ENCODE assay signal across 6 cellular contexts in genomic region chr22:18172776-18173175, GRCh38. TPM values are rescaled to one million over a fixed set of nuclear protein-coding genes. Genes with fewer than 3 reads are reported as not detected.
DNase-seq lines count a peak whose midpoint lies in the region; ATAC-seq and TF ChIP-seq lines count a peak whose summit lies in the region.
"Not testable (repeated sequence)": the region's sequence is repeated elsewhere in the genome, so short reads cannot be mapped to it uniquely, and the experiment has no call there.

No MANE protein-coding gene starts in this region.

- not testable (repeated sequence) for H3K9me1 ChIP-seq in IMR-90 (ENCODE audit: insufficient read depth, low read length)

- H3K4me2 ChIP-seq in BLaER1 (peak overlapping the region; percentile 54), IMR-90 (ENCODE audit: low read depth, low read length) (peak overlapping the region; percentile 87)
- H3K4me2 ChIP-seq in mesenchymal stem cell (ENCODE audit: low read length, poor library complexity, severe bottlenecking); smooth muscle cell: not testable (repeated sequence)

- H3K27ac Mint-ChIP-seq in central memory CD8-positive, alpha-beta T cell (ENCODE audit: low read depth), result peak overlapping the region; percentile 23
- not testable (repeated sequence) for H3K27ac Mint-ChIP-seq in endodermal cell

- H2AFZ ChIP-seq in IMR-90 (replicated peaks; ENCODE audit: low read length, poor library complexity), result peak overlapping the region; percentile 49
- H2AFZ ChIP-seq in mesenchymal stem cell (ENCODE audit: low read depth, low read length); smooth muscle cell (ENCODE audit: low read depth): not testable (repeated sequence)

- not testable (repeated sequence) for H3K27me3 ChIP-seq in BLaER1; IMR-90 (ENCODE audit: control insufficient read depth, insufficient read depth, low read length); endodermal cell (ENCODE audit: control insufficient read depth, insufficient read depth, low read length, poor library complexity, severe bottlenecking); mesenchymal stem cell (ENCODE audit: control insufficient read depth in 1 of 2, insufficient read depth in 1 of 2, low read length in 2 of 2); smooth muscle cell (ENCODE audit: low read depth)

- intact Hi-C loops in IMR-90 (cut with micrococcal nuclease), result not testable (repeated sequence)

- peak overlapping the region; percentile 96; the same call in 2 of the 3 replicates for H2BK15ac ChIP-seq in IMR-90 (ENCODE audit: low read depth, low read length)
- not testable (repeated sequence) for H2BK15ac ChIP-seq in mesenchymal stem cell (ENCODE audit: low read depth, poor library complexity, severe bottlenecking)

- H2AK9ac ChIP-seq in IMR-90 (replicated peaks; ENCODE audit: low read depth, low read length, poor library complexity), result not testable (repeated sequence)

- H3K23ac ChIP-seq in IMR-90 (ENCODE audit: low read depth, low read length), result peak overlapping the region; percentile 94
- H3K23ac ChIP-seq in mesenchymal stem cell (ENCODE audit: low read length in 2 of 2), result not testable (repeated sequence)

- H2BK120ac ChIP-seq in IMR-90 (ENCODE audit: low read depth, low read length), result peak overlapping the region; percentile 100
- H2BK120ac ChIP-seq in mesenchymal stem cell (ENCODE audit: low read depth, low read length), result not testable (repeated sequence)

- not testable (repeated sequence) for H3K4me1 Mint-ChIP-seq in central memory CD8-positive, alpha-beta T cell; endodermal cell

- H3K9me3 ChIP-seq in BLaER1; IMR-90 (ENCODE audit: control insufficient read depth, insufficient read depth, low read length); endodermal cell (ENCODE audit: control insufficient read depth, low read length); mesenchymal stem cell (ENCODE audit: control insufficient read depth, low read length); smooth muscle cell (replicated peaks; ENCODE audit: low read depth): not testable (repeated sequence)

- H4K8ac ChIP-seq in IMR-90 (ENCODE audit: low read depth in 2 of 2, low read length in 2 of 2), result peak overlapping the region; percentile 92 to 95
- not testable (repeated sequence) for H4K8ac ChIP-seq in mesenchymal stem cell (ENCODE audit: low read length)

- H2BK20ac ChIP-seq in IMR-90 (ENCODE audit: low read depth, low read length), result peak overlapping the region; percentile 98

- peak overlapping the region; percentile 100 for H2BK5ac ChIP-seq in IMR-90 (ENCODE audit: low read depth, low read length, poor library complexity, severe bottlenecking)
- not testable (repeated sequence) for H2BK5ac ChIP-seq in mesenchymal stem cell (ENCODE audit: low read depth, low read length, poor library complexity, severe bottlenecking)

- not testable (repeated sequence) for TF ChIP-seq POLR2A in IMR-90 (IDR thresholded peaks at IDR 0.05; ENCODE audit: low read depth, low read length)

- H3K18ac ChIP-seq in IMR-90 (ENCODE audit: low read depth, low read length), result peak overlapping the region; percentile 100
- H3K18ac ChIP-seq in mesenchymal stem cell (ENCODE audit: low read depth in 1 of 2, low read length in 2 of 2), result not testable (repeated sequence)

- in situ Hi-C loops in IMR-90 (cut with MboI; ENCODE audit: low sequenced_read_pairs), result not testable (repeated sequence)

- POLR2A ChIA-PET in IMR-90 (lab: Charles Lee; ENCODE audit: unreplicated experiment), result not testable (repeated sequence)

- not testable (repeated sequence) for H4K20me1 ChIP-seq in BLaER1; IMR-90 (ENCODE audit: insufficient read depth, low read length); smooth muscle cell (ENCODE audit: low read depth)

- not testable (repeated sequence) for H3K9me3 Mint-ChIP-seq in central memory CD8-positive, alpha-beta T cell; endodermal cell

- not testable (repeated sequence) for BruUV-seq in IMR-90 (replicated peaks; lab: Mats Ljungman, UMichigan)

- H3K27ac ChIP-seq in BLaER1; endodermal cell (ENCODE audit: low read depth, low read length); mesenchymal stem cell (ENCODE audit: low read length, poor library complexity, severe bottlenecking): not testable (repeated sequence)
- H3K27ac ChIP-seq in IMR-90 (ENCODE audit: insufficient read depth, low read length) (peak overlapping the region; percentile 100), smooth muscle cell (ENCODE audit: low read depth) (peak overlapping the region; percentile 38)

- CTCF ChIA-PET in IMR-90 (lab: Yijun Ruan, JAX), result not testable (repeated sequence)

- peak overlapping the region; percentile 98 for H2AK5ac ChIP-seq in IMR-90 (ENCODE audit: low read depth, low read length)
- not testable (repeated sequence) for H2AK5ac ChIP-seq in mesenchymal stem cell (ENCODE audit: low read length, severe bottlenecking)

- not testable (repeated sequence) for H3K27me3 Mint-ChIP-seq in central memory CD8-positive, alpha-beta T cell; endodermal cell (ENCODE audit: insufficient read depth)

- H4K91ac ChIP-seq in IMR-90 (ENCODE audit: insufficient read depth, low read depth, low read length), result peak overlapping the region; percentile 98
- not testable (repeated sequence) for H4K91ac ChIP-seq in mesenchymal stem cell (ENCODE audit: low read length)

- not testable (repeated sequence) for TF ChIP-seq CTCF in IMR-90 (conservative IDR thresholded peaks at IDR 0.05; ENCODE audit: low read depth, low read length); endodermal cell (conservative IDR thresholded peaks at IDR 0.05); smooth muscle cell (IDR thresholded peaks at IDR 0.05; ENCODE audit: borderline replicate concordance, insufficient read depth, poor library complexity, severe bottlenecking)

- H3K79me2 ChIP-seq in smooth muscle cell (ENCODE audit: low read depth), result not testable (repeated sequence)

- H3K14ac ChIP-seq in IMR-90 (replicated peaks; ENCODE audit: low read depth, low read length), result peak overlapping the region; percentile 98
- H3K14ac ChIP-seq in mesenchymal stem cell (ENCODE audit: low read length in 2 of 2), result not testable (repeated sequence)

- H3K4ac ChIP-seq in IMR-90 (ENCODE audit: low read depth, low read length), result peak overlapping the region; percentile 99
- not testable (repeated sequence) for H3K4ac ChIP-seq in mesenchymal stem cell (ENCODE audit: low read depth in 1 of 2, low read length in 2 of 2)

- H3K4me1 ChIP-seq in BLaER1 (peaks cover 12% of the 10 kb centered on the region), IMR-90 (ENCODE audit: control insufficient read depth, insufficient read depth, low read length) (peaks cover 10% of the 10 kb centered on the region)
- not testable (repeated sequence) for H3K4me1 ChIP-seq in endodermal cell (ENCODE audit: control insufficient read depth, insufficient read depth, low read length); mesenchymal stem cell (ENCODE audit: control insufficient read depth, insufficient read depth, low read depth, low read length); smooth muscle cell (ENCODE audit: low read depth)

- not testable (repeated sequence) for H3K36me3 ChIP-seq in BLaER1; IMR-90 (ENCODE audit: control insufficient read depth, insufficient read depth, low read length); endodermal cell (ENCODE audit: control insufficient read depth, insufficient read depth, low read length); mesenchymal stem cell (ENCODE audit: control insufficient read depth in 1 of 2, insufficient read depth in 2 of 2, low read depth in 1 of 2, low read length in 2 of 2); smooth muscle cell (ENCODE audit: low read depth)

- dilution Hi-C loops in IMR-90 (cut with HindIII; ENCODE audit: low sequenced_read_pairs, unreplicated experiment), result not testable (repeated sequence)

- not testable (repeated sequence) for H3K4me3 Mint-ChIP-seq in central memory CD8-positive, alpha-beta T cell; endodermal cell

- not testable (repeated sequence) for ATAC-seq in IMR-90 (ENCODE audit: low read depth); central memory CD8-positive, alpha-beta T cell (replicated peaks; ENCODE audit: extremely low read depth, poor library complexity, severe bottlenecking)

- not testable (repeated sequence) for H3K9ac ChIP-seq in BLaER1; endodermal cell (ENCODE audit: extremely low read depth, low read length, poor library complexity, severe bottlenecking); smooth muscle cell (ENCODE audit: low read depth)
- peak overlapping the region; percentile 33 for H3K9ac ChIP-seq in IMR-90 (ENCODE audit: low read depth, low read length)
- H3K9ac ChIP-seq in mesenchymal stem cell (ENCODE audit: low read length), result peak overlapping the region; percentile 49

- H3K79me1 ChIP-seq in IMR-90 (ENCODE audit: low read depth in 1 of 2, low read length in 2 of 2); mesenchymal stem cell (replicated peaks; ENCODE audit: low read length, poor library complexity, severe bottlenecking): not testable (repeated sequence)

- 50% methylated on average over 2 of the region's 8 CpGs; no CpG with 5 or more reads in 1 of the 2 experiments for WGBS in IMR-90 (ENCODE audit: extremely low coverage in 2 of 2, insufficient read length in 1 of 2), 2 experiments
- 81 to 89% methylated on average over 3 to 5 of the region's 8 CpGs for WGBS in endodermal cell (ENCODE audit: insufficient coverage in 1 of 2, insufficient read length in 1 of 2), 2 experiments
- WGBS in mesenchymal stem cell, result 85% methylated on average over 5 of the region's 8 CpGs
- WGBS in smooth muscle cell (ENCODE audit: low lambda C conversion rate), result 65% methylated on average over 8 of the region's 8 CpGs

- H2BK12ac ChIP-seq in mesenchymal stem cell (ENCODE audit: low read length in 2 of 2), result not testable (repeated sequence)

- TF ChIP-seq RAD21 in IMR-90 (IDR thresholded peaks at IDR 0.05; ENCODE audit: low read length), result not testable (repeated sequence)

- not testable (repeated sequence) for H3F3A ChIP-seq in smooth muscle cell (ENCODE audit: low read depth)

- peak overlapping the region; percentile 100 for H4K5ac ChIP-seq in IMR-90 (ENCODE audit: low read depth, low read length)

- H3K36me3 Mint-ChIP-seq in central memory CD8-positive, alpha-beta T cell (ENCODE audit: insufficient read depth), result peaks cover 16% of the 10 kb centered on the region
- H3K36me3 Mint-ChIP-seq in endodermal cell (ENCODE audit: low read depth), result not testable (repeated sequence)

- not testable (repeated sequence) for H3K4me3 ChIP-seq in BLaER1; IMR-90 (ENCODE audit: insufficient read depth, low read depth, low read length); endodermal cell (ENCODE audit: low read length); mesenchymal stem cell (ENCODE audit: insufficient read depth in 1 of 2, low read depth in 1 of 2, low read length in 2 of 2); smooth muscle cell

- peak overlapping the region; percentile 78 for H3K56ac ChIP-seq in IMR-90 (ENCODE audit: extremely low read depth, insufficient read depth, low read length)

- DNase-seq in IMR-90; central memory CD8-positive, alpha-beta T cell (ENCODE audit: low spot score in 2 of 2); mesenchymal stem cell; smooth muscle cell (lab: John Stamatoyannopoulos, UW; ENCODE audit: unreplicated experiment): not testable (repeated sequence)
- DNase-seq in endodermal cell, result peak; percentile 37

RNA-seq across cellular contexts. Expression of gene USP18, which starts 22.8 kb away (rescaled TPM):
- total RNA-seq in IMR-90 (2012; rRNA removed) (9.2 and 10.6 TPM in 2 replicates), endodermal cell (1 to 10 TPM; 1.3 to 1.9 TPM), smooth muscle cell (0.22 and 2.1 TPM in 2 replicates)
- polyA plus RNA-seq in IMR-90 (2012; rRNA removed) (6.1 and 6.6 TPM in 2 replicates), smooth muscle cell (0.96 and 2.5 TPM in 2 replicates)
- 4.6 and 6.9 TPM in 2 replicates for polyA plus RNA-seq in IMR-90 (2012; cell fraction: cytosol; rRNA removed)
- polyA plus RNA-seq in IMR-90 (2012; cell fraction: nucleus; rRNA removed; ENCODE audit: low replicate concordance), result 2.0 and 4.8 TPM in 2 replicates
- 2.6 TPM for polyA plus RNA-seq in endodermal cell (2013, experiment 1 of 2)
- 2.6 TPM for polyA plus RNA-seq in endodermal cell (2013, experiment 2 of 2)
- polyA plus RNA-seq in mesenchymal stem cell (2013, experiment 1 of 2), result 3.7 TPM
- polyA plus RNA-seq in mesenchymal stem cell (2013, experiment 2 of 2), result 4.1 TPM
